In genomic region chr7:30472771-30473392, GRCh38 we compare ENCODE assay signal across 12 cellular contexts. TPM values are rescaled to one million over a fixed set of nuclear protein-coding genes. Genes with fewer than 3 reads are reported as not detected.
DNase-seq lines count a peak whose midpoint lies in the region; ATAC-seq, FAIRE-seq and TF ChIP-seq lines count a peak whose summit lies in the region.
"Had no signal": no experiment of that assay in that cellular context is flagged by ENCODE, and none has a peak within 500 bp of the region (broad histone marks: within the 10 kb centered on the region; RNA-seq: fewer than 3 reads in every experiment).

No MANE protein-coding gene starts in this region.

- no peak overlapping the region for H4K5ac ChIP-seq in IMR-90 (ENCODE audit: low read depth, low read length)

- H3K9me1 ChIP-seq in IMR-90 (ENCODE audit: insufficient read depth, low read length), result peaks cover 26% of the 10 kb centered on the region

- TF ChIP-seq CTCF in IMR-90 (conservative IDR thresholded peaks at IDR 0.05; ENCODE audit: low read depth, low read length) (no peak), astrocyte (IDR thresholded peaks at IDR 0.05; ENCODE audit: insufficient read depth, low read depth, low read length) (no peak), glutamatergic neuron (IDR thresholded peaks at IDR 0.05; ENCODE audit: partially characterized antibody, unreplicated experiment) (no peak), stomach (IDR thresholded peaks at IDR 0.05) (no peak)

- H2BK15ac ChIP-seq in IMR-90 (ENCODE audit: low read depth, low read length), result no peak overlapping the region

- no peak overlapping the region for H4K91ac ChIP-seq in IMR-90 (ENCODE audit: insufficient read depth, low read depth, low read length)

- H3K27me3 Mint-ChIP-seq in astrocyte (ENCODE audit: low read depth, unreplicated experiment) (no peaks in the 10 kb centered on the region), glutamatergic neuron (ENCODE audit: unreplicated experiment) (peaks cover 7% of the 10 kb centered on the region)

- no peak overlapping the region for H2AK9ac ChIP-seq in IMR-90 (replicated peaks; ENCODE audit: low read depth, low read length, poor library complexity)

- no peak overlapping the region for H2BK5ac ChIP-seq in IMR-90 (ENCODE audit: low read depth, low read length, poor library complexity, severe bottlenecking)

- H3K79me1 ChIP-seq in IMR-90 (ENCODE audit: low read depth in 1 of 2, low read length in 2 of 2), result peaks cover 15 to 80% of the 10 kb centered on the region in 2 experiments

- H3K18ac ChIP-seq in IMR-90 (ENCODE audit: low read depth, low read length), result no peak overlapping the region

- intact Hi-C loops in IMR-90 (cut with micrococcal nuclease), result no loop called here
- intact Hi-C loops in stomach (cut with DNase I; ENCODE audit: low total_unique reads), result no loop called here

- H3K4me1 ChIP-seq in IMR-90 (ENCODE audit: control insufficient read depth, insufficient read depth, low read length) (peaks cover 32% of the 10 kb centered on the region), astrocyte (ENCODE audit: insufficient read depth, low read length) (peaks cover 48% of the 10 kb centered on the region), stomach (peaks cover 63 to 100% (median 85%) of the 10 kb centered on the region in 4 donors)

- peak overlapping the region; percentile 0; the same call in 1 of the 2 replicates for H2AK5ac ChIP-seq in IMR-90 (ENCODE audit: low read depth, low read length)

- H3K27ac Mint-ChIP-seq in astrocyte (ENCODE audit: unreplicated experiment) (peak overlapping the region; percentile 76), glutamatergic neuron (ENCODE audit: unreplicated experiment) (peak overlapping the region; percentile 41)

- H2BK120ac ChIP-seq in IMR-90 (ENCODE audit: low read depth, low read length), result no peak overlapping the region

- TF ChIP-seq POLR2A in IMR-90 (IDR thresholded peaks at IDR 0.05; ENCODE audit: low read depth, low read length) (no peak), stomach (IDR thresholded peaks at IDR 0.05) (no peak)

- H2BK20ac ChIP-seq in IMR-90 (ENCODE audit: low read depth, low read length), result no peak overlapping the region

- peaks cover 9% of the 10 kb centered on the region for H4K20me1 ChIP-seq in IMR-90 (ENCODE audit: insufficient read depth, low read length)
- H4K20me1 ChIP-seq in astrocyte (ENCODE audit: insufficient read depth, low read length), result no peaks in the 10 kb centered on the region

- H3K9me3 Mint-ChIP-seq in astrocyte (ENCODE audit: unreplicated experiment) (no peaks in the 10 kb centered on the region), glutamatergic neuron (ENCODE audit: unreplicated experiment) (peaks cover 6% of the 10 kb centered on the region)
- H3K9me3 Mint-ChIP-seq: T-helper 2 cell treated with Interferon-gamma antibody and Interleukin-4, amounts not matched to agents 5 μg/mL and 100 μg/mL, for 36 hours had no signal

- ATAC-seq in IMR-90 (ENCODE audit: low read depth) (no peak), HG02798 (IDR thresholded peaks at IDR 0.05; ENCODE audit: poor library complexity, unreplicated experiment) (no peak)

- no peak overlapping the region for H3K4me3 ChIP-seq in IMR-90 (ENCODE audit: insufficient read depth, low read depth, low read length)
- H3K4me3 ChIP-seq in astrocyte (ENCODE audit: insufficient read depth, low read depth, low read length), result no peak overlapping the region
- H3K4me3 ChIP-seq in stomach, result no peak overlapping the region

- no peak overlapping the region for H2AFZ ChIP-seq in IMR-90 (replicated peaks; ENCODE audit: low read length, poor library complexity)
- no peak overlapping the region for H2AFZ ChIP-seq in astrocyte (ENCODE audit: low read depth, low read length)

- H3K4me2 ChIP-seq in IMR-90 (ENCODE audit: low read depth, low read length) (no peak overlapping the region), astrocyte (ENCODE audit: low read length) (no peak overlapping the region)

- peaks cover 11% of the 10 kb centered on the region for H3K36me3 Mint-ChIP-seq in astrocyte (ENCODE audit: low read depth, unreplicated experiment)
- H3K36me3 Mint-ChIP-seq in glutamatergic neuron (ENCODE audit: unreplicated experiment), result no peaks in the 10 kb centered on the region

- H4K8ac ChIP-seq in IMR-90 (ENCODE audit: low read depth in 2 of 2, low read length in 2 of 2), result no peak overlapping the region

- no CpG with 5 or more reads among the region's 1 CpG for WGBS in IMR-90 (ENCODE audit: extremely low coverage in 2 of 2, insufficient read length in 1 of 2), 2 experiments
- WGBS in stomach, 5 donors, result 22 to 32% (median 29%) methylated on average over 1 of the region's 1 CpG

- no peak overlapping the region for H3K9ac ChIP-seq in IMR-90 (ENCODE audit: low read depth, low read length)
- H3K9ac ChIP-seq in astrocyte (ENCODE audit: low read length), result no peak overlapping the region

- CTCF ChIA-PET in IMR-90 (lab: Yijun Ruan, JAX), result no interaction called here

- H3K14ac ChIP-seq in IMR-90 (replicated peaks; ENCODE audit: low read depth, low read length), result peak overlapping the region; percentile 23; the same call in 1 of the 2 replicates

- BruUV-seq in IMR-90 (replicated peaks; lab: Mats Ljungman, UMichigan), result no TSS peak

- H3K4me3 Mint-ChIP-seq in astrocyte (ENCODE audit: unreplicated experiment), result no peak overlapping the region
- peak overlapping the region; percentile 7 for H3K4me3 Mint-ChIP-seq in glutamatergic neuron (ENCODE audit: unreplicated experiment)
- H3K4me3 Mint-ChIP-seq: T-helper 2 cell treated with Interferon-gamma antibody and Interleukin-4, amounts not matched to agents 5 μg/mL and 100 μg/mL, for 36 hours had no signal

- H3K4me1 Mint-ChIP-seq in astrocyte (ENCODE audit: low read depth, unreplicated experiment) (peaks cover 65% of the 10 kb centered on the region), glutamatergic neuron (ENCODE audit: low read depth, unreplicated experiment) (peaks cover 55% of the 10 kb centered on the region)

- no peak overlapping the region for H3K56ac ChIP-seq in IMR-90 (ENCODE audit: extremely low read depth, insufficient read depth, low read length)

- H3K9me3 ChIP-seq in IMR-90 (ENCODE audit: control insufficient read depth, insufficient read depth, low read length) (no peaks in the 10 kb centered on the region), astrocyte (ENCODE audit: insufficient read depth, low read depth, low read length) (no peaks in the 10 kb centered on the region), stomach (no peaks in the 10 kb centered on the region)

- no peak for TF ChIP-seq EP300 in stomach (IDR thresholded peaks at IDR 0.05)

- H3K36me3 ChIP-seq in IMR-90 (ENCODE audit: control insufficient read depth, insufficient read depth, low read length), result no peaks in the 10 kb centered on the region
- H3K36me3 ChIP-seq in astrocyte (ENCODE audit: insufficient read depth, low read length), result no peaks in the 10 kb centered on the region
- H3K36me3 ChIP-seq in stomach, result no peaks in the 10 kb centered on the region

- in situ Hi-C loops in IMR-90 (cut with MboI; ENCODE audit: low sequenced_read_pairs), result no loop called here

- peaks cover 44% of the 10 kb centered on the region for H3K79me2 ChIP-seq in astrocyte (ENCODE audit: insufficient read depth, low read length)

- H3K27ac ChIP-seq in IMR-90 (ENCODE audit: insufficient read depth, low read length) (no peak overlapping the region), astrocyte (ENCODE audit: low read depth, low read length) (no peak overlapping the region), stomach (peak overlapping the region in 4 of 5 donors; percentile 75 to 91 (median 84))

- POLR2A ChIA-PET in IMR-90 (lab: Charles Lee; ENCODE audit: unreplicated experiment), result no interaction called here

- DNase-seq in IMR-90 (peak; percentile 70), astrocyte (ENCODE audit: low read depth) (peak; percentile 83), glutamatergic neuron (no peak), stomach (no peak), midbrain (lab: John Stamatoyannopoulos, UW) (no peak), hypothalamus (lab: John Stamatoyannopoulos, UW) (no peak), cerebellar cortex (ENCODE audit: low spot score) (no peak)
- DNase-seq: activated CD8-positive, alpha-beta memory T cell treated with anti-CD3 and anti-CD28 coated beads, Interleukin-2, amount 50 U/mL, for 48 hours; stimulated activated naive CD4-positive, alpha-beta T cell had no signal

- H3K4ac ChIP-seq in IMR-90 (ENCODE audit: low read depth, low read length), result no peak overlapping the region

- no peak overlapping the region for H3K23ac ChIP-seq in IMR-90 (ENCODE audit: low read depth, low read length)

- FAIRE-seq in astrocyte (lab: Jason Lieb, UNC), result no peak
- FAIRE-seq: H1 had no signal

- no peaks in the 10 kb centered on the region for H3K27me3 ChIP-seq in IMR-90 (ENCODE audit: control insufficient read depth, insufficient read depth, low read length)
- no peaks in the 10 kb centered on the region for H3K27me3 ChIP-seq in astrocyte (ENCODE audit: insufficient read depth, low read length)
- H3K27me3 ChIP-seq in stomach, result no peaks in the 10 kb centered on the region

- dilution Hi-C loops in IMR-90 (cut with HindIII; ENCODE audit: low sequenced_read_pairs, unreplicated experiment), result no loop called here

- no peak for TF ChIP-seq RAD21 in IMR-90 (IDR thresholded peaks at IDR 0.05; ENCODE audit: low read length)

TF ChIP-seq in IMR-90, 13 proteins besides CTCF, POLR2A, EP300 and RAD21 (continues in another document):
- no peak for TF ChIP-seq RCOR1 (IDR thresholded peaks at IDR 0.05; ENCODE audit: insufficient replicate concordance, low read length)
- peak; percentile 43; the same call in 1 of the 2 replicates for TF ChIP-seq CEBPB (IDR thresholded peaks at IDR 0.05; ENCODE audit: low read depth, low read length)
- TF ChIP-seq NFE2L2 (IDR thresholded peaks at IDR 0.05; ENCODE audit: low read depth, low read length), result no peak
- TF ChIP-seq MXI1 (IDR thresholded peaks at IDR 0.05; ENCODE audit: borderline replicate concordance, low read depth, low read length), result no peak
- TF ChIP-seq MAZ (IDR thresholded peaks at IDR 0.05; ENCODE audit: borderline replicate concordance, low read depth, low read length), result no peak

RNA-seq across cellular contexts. Expression of gene NOD1, which starts 5.7 kb away (rescaled TPM):
- 1.4 and 1.8 TPM in 2 replicates for total RNA-seq in IMR-90 (2012; rRNA removed)
- polyA plus RNA-seq in IMR-90 (2012; rRNA removed), result 2.7 and 3.0 TPM in 2 replicates
- polyA plus RNA-seq in IMR-90 (2012; cell fraction: cytosol; rRNA removed), result 1.3 and 1.4 TPM in 2 replicates
- polyA plus RNA-seq in IMR-90 (2012; cell fraction: nucleus; rRNA removed; ENCODE audit: low replicate concordance), result 5.8 and 9.5 TPM in 2 replicates
- total RNA-seq in astrocyte, result 9.3 and 9.7 TPM in 2 replicates
- 9.3 TPM for total RNA-seq in glutamatergic neuron (ENCODE audit: unreplicated experiment)
- total RNA-seq in stomach, result 10 to 100 TPM in 2 of 5 donors, 1 to 10 TPM in 3; 2.3 to 18.3 (median 7.0) TPM
- polyA plus RNA-seq in stomach, result 1 to 10 TPM; 4.2 to 6.0 (median 4.7) TPM

RNA-seq across cellular contexts. Expression of gene GGCT, which starts 31.7 kb away (rescaled TPM):
- 12.0 and 17.5 TPM in 2 replicates for total RNA-seq in IMR-90 (2012; rRNA removed)
- polyA plus RNA-seq in IMR-90 (2012; rRNA removed), result 18.6 and 19.1 TPM in 2 replicates
- 12.4 and 17.8 TPM in 2 replicates for polyA plus RNA-seq in IMR-90 (2012; cell fraction: cytosol; rRNA removed)
- polyA plus RNA-seq in IMR-90 (2012; cell fraction: nucleus; rRNA removed; ENCODE audit: low replicate concordance), result 3.6 and 4.5 TPM in 2 replicates
- total RNA-seq in astrocyte, result 27.7 and 29.6 TPM in 2 replicates
- total RNA-seq in glutamatergic neuron (ENCODE audit: unreplicated experiment), result 25.0 TPM
- 10 to 100 TPM in 2 of 5 donors, 1 to 10 TPM in 2, not detected in 1; 2.9 to 25.7 (median 11.8) TPM for total RNA-seq in stomach
- 10 to 100 TPM; 49.2 to 56.5 (median 53.6) TPM for polyA plus RNA-seq in stomach

Comparison
In these comparisons a context has a peak if more than half of its experiments do, and no peak if none do; other contexts are left out.
1. DNase-seq: peak in IMR-90 (single experiment) and astrocyte (single experiment); none in glutamatergic neuron (single experiment), stomach (single experiment), midbrain (single experiment), hypothalamus (0 of 51) and cerebellar cortex (single experiment).
2. H3K27ac ChIP-seq: peak in stomach (4 of 5); none in IMR-90 (single experiment) and astrocyte (single experiment).